Comparison of ENCODE assay signal across 23 cellular contexts in genomic region chr13:111491659-111492058, GRCh38.
"Had no signal": no experiment of that assay in that cellular context is flagged by ENCODE, and none has a peak within 500 bp of the region (broad histone marks: within the 10 kb centered on the region; RNA-seq: fewer than 3 reads in every experiment).

No MANE protein-coding gene starts in this region.

- H3K36me3 ChIP-seq: colonic mucosa, esophagus muscularis mucosa, gastroesophageal sphincter, heart left ventricle, lower lobe of right lung, neutrophil, ovary, right lobe of liver, transverse colon had no signal

- DNase-seq: central memory CD4-positive, alpha-beta T cell; colonic mucosa; effector CD8-positive, alpha-beta T cell; foreskin keratinocyte; heart left ventricle; left ventricle myocardium superior; lower lobe of right lung; natural killer cell; ovary; stimulated activated CD4-positive, alpha-beta T cell treated with anti-CD3 and anti-CD28 coated beads, Interleukin-2, amount 100 ng/mL, for 24 hours; stimulated activated CD4-positive, alpha-beta T cell treated with anti-CD3 and anti-CD28 coated beads, Interleukin-4, amount 100 ng/mL, for 24 hours; stimulated activated naive CD4-positive, alpha-beta T cell treated with Interleukin-2 at 50 U/mL for 16 hours; substantia nigra; testis; transverse colon had no signal

- H3K4me1 ChIP-seq: colonic mucosa, esophagus muscularis mucosa, foreskin keratinocyte, gastroesophageal sphincter, heart left ventricle, lower lobe of right lung, right lobe of liver, testis, transverse colon had no signal

- H3K79me2 ChIP-seq: hepatocyte had no signal

- H3K27ac ChIP-seq: colonic mucosa, esophagus muscularis mucosa, foreskin keratinocyte, gastroesophageal sphincter, heart left ventricle, hepatocyte, lower lobe of right lung, neutrophil, ovary, right lobe of liver, testis, transverse colon had no signal

- H3K9me3 ChIP-seq: colonic mucosa, neutrophil, testis, transverse colon had no signal

- H3K27me3 ChIP-seq: colonic mucosa, foreskin keratinocyte, hepatocyte, neutrophil, ovary, right lobe of liver, testis, transverse colon had no signal

- FAIRE-seq: endothelial cell of umbilical vein, islet of Langerhans had no signal

- H2AFZ ChIP-seq: hepatocyte had no signal

- ATAC-seq: foreskin keratinocyte; gastroesophageal sphincter; heart left ventricle; left ventricle myocardium superior; lower lobe of right lung; natural killer cell; right lobe of liver; stimulated activated effector memory CD8-positive, alpha-beta T cell treated with anti-CD3 and anti-CD28 coated beads, Interleukin-12 subunit alpha, Interleukin-12 subunit beta, amount 100 ng/mL, for 72 hours had no signal

- H3K4me3 ChIP-seq: colonic mucosa, esophagus muscularis mucosa, gastroesophageal sphincter, heart left ventricle, hepatocyte, lower lobe of right lung, ovary, right lobe of liver, testis, transverse colon had no signal

- H3K4me2 ChIP-seq: hepatocyte had no signal
